ENCODE assay signal across 1 cellular context in the genomic region with DNA sequence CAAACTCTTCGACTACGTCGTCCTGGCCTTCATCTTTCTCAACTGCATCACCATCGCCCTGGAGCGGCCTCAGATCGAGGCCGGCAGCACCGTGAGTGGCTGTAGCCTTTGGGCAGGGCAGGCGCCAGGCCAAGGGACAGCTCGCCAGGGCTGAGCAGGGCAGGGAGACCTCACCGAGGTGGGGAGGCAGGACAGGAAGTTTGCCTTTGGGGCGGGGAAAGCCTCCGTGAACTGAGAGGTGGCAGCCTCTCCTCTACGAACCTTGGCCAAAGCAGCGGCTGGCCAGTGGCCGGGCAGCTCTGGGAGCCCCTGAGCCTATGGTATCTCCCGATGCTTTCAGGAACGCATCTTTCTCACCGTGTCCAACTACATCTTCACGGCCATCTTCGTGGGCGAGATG.
TF ChIP-seq lines count a peak whose summit lies in the region.

No MANE protein-coding gene starts in this region.

TF ChIP-seq in GM23338, 12 proteins besides CTCF, POLR2A, EP300 and RAD21 (continued from another document):
- TF ChIP-seq ZNF462 (CRISPR knock-in tag; IDR thresholded peaks at IDR 0.05) (no peak), EZH2phosphoT487 (IDR thresholded peaks at IDR 0.05; ENCODE audit: unreplicated experiment) (no peak), ZNF114 (CRISPR knock-in tag; IDR thresholded peaks at IDR 0.05) (no peak), EZH2 (IDR thresholded peaks at IDR 0.05; ENCODE audit: low read depth, unreplicated experiment) (no peak), STAT1 (IDR thresholded peaks at IDR 0.05; ENCODE audit: unreplicated experiment) (no peak), NANOG (IDR thresholded peaks at IDR 0.05; ENCODE audit: borderline replicate concordance) (no peak), ZNF331 (CRISPR knock-in tag; IDR thresholded peaks at IDR 0.05; ENCODE audit: low read depth) (no peak)
